8 cellular contexts compared by ENCODE assay signal in the genomic region with DNA sequence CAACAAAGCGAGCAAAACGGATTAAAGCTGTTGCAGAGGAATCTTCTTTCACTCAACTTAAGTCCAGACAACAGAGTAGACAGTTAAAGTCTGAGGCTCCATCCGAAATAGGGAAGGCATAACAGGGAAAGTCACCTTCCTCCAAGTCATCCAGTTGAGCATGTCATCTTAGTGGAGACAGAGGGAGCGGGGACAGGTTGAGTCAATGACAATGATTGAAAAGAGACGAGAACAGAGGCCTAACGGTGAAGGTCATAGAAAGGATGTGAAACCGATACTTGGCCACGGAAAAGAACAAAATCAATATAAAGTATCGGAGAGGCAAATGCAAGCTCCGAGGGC. TPM values are rescaled to one million over a fixed set of nuclear protein-coding genes. Genes with fewer than 3 reads are reported as not detected.
DNase-seq lines count a peak whose midpoint lies in the region; ATAC-seq and TF ChIP-seq lines count a peak whose summit lies in the region.

No MANE protein-coding gene starts in this region.

- H3K9me3 ChIP-seq in heart left ventricle = no peaks in the 10 kb centered on the region

- TF ChIP-seq CTCF in WI38 (IDR thresholded peaks at IDR 0.05; ENCODE audit: low read depth, low read length) (no peak), heart left ventricle (IDR thresholded peaks at IDR 0.05) (no peak)

- peaks cover 3 to 66% (median 60%) of the 10 kb centered on the region in 9 donors for H3K36me3 ChIP-seq in heart left ventricle

- WGBS in heart left ventricle, 4 donors = 0 to 1% (median 1%) methylated on average over 10 of the region's 10 CpGs

- peaks cover 4 to 62% (median 28%) of the 10 kb centered on the region in 12 donors for H3K4me1 ChIP-seq in heart left ventricle

- intact Hi-C loops in heart left ventricle (cut with DNase I) = no loop called here

- ATAC-seq in HG02610 (IDR thresholded peaks at IDR 0.05; ENCODE audit: unreplicated experiment) = peak; percentile 17
- ATAC-seq in heart left ventricle = peak in 3 of 4 donors; percentile 14 to 46 (median 23)

- no peaks in the 10 kb centered on the region for H3K27me3 ChIP-seq in heart left ventricle

- TF ChIP-seq POLR2A in heart left ventricle (IDR thresholded peaks at IDR 0.05) = no peak

- peak overlapping the region; percentile 88 to 98 (median 97) for H3K27ac ChIP-seq in heart left ventricle

- DNase-seq in CD1c-positive myeloid dendritic cell (ENCODE audit: extremely low spot score) (peak; percentile 52), heart left ventricle (no peak), renal cortical epithelial cell (ENCODE audit: low read depth) (peak; percentile 22), HPDE6-E6E7 (ENCODE audit: extremely low spot score) (no peak), iPS-NIHi11 (ENCODE audit: low spot score) (no peak), occipital lobe (lab: John Stamatoyannopoulos, UW) (no peak)

- peak overlapping the region; percentile 88 for H3K4me3 ChIP-seq in WI38 (ENCODE audit: low read depth, low read length)
- peak overlapping the region; percentile 68 to 95 (median 88) for H3K4me3 ChIP-seq in heart left ventricle

RNA-seq across cellular contexts. Expression of gene C18orf32, which starts 0.4 kb away (rescaled TPM):
- total RNA-seq in heart left ventricle = 10 to 100 TPM; 17.6 to 61.1 (median 36.8) TPM
- polyA plus RNA-seq in heart left ventricle = 10 to 100 TPM; 66.7 to 68.8 TPM
- total RNA-seq in renal cortical epithelial cell = 32.0 and 42.2 TPM in 2 replicates
- 63.2 TPM for total RNA-seq in occipital lobe

RNA-seq across cellular contexts. Expression of gene RPL17, which starts 5.7 kb away (rescaled TPM):
- total RNA-seq in heart left ventricle = 1,000 to 10,000 TPM in 1 of 9 donors, 100 to 1,000 TPM in 8; 418 to 1,162 (median 756) TPM
- polyA plus RNA-seq in heart left ventricle = 1,000 to 10,000 TPM; 1,191 to 1,981 TPM
- 1,479 and 2,124 TPM in 2 replicates for total RNA-seq in renal cortical epithelial cell
- total RNA-seq in occipital lobe = 1,259 TPM

RNA-seq across cellular contexts. Expression of gene DYM, which starts 26.1 kb away (rescaled TPM):
- total RNA-seq in heart left ventricle (10 to 100 TPM; 26.2 to 65.2 (median 52.7) TPM), renal cortical epithelial cell (28.2 and 30.6 TPM in 2 replicates), occipital lobe (148 TPM)
- 10 to 100 TPM; 12.1 to 33.4 TPM for polyA plus RNA-seq in heart left ventricle

Comparison
In these comparisons a context has a peak if more than half of its experiments do, and no peak if none do; other contexts are left out.
1. DNase-seq: peak in CD1c-positive myeloid dendritic cell (single experiment) and renal cortical epithelial cell (single experiment); none in heart left ventricle (0 of 5), HPDE6-E6E7 (single experiment), iPS-NIHi11 (single experiment) and occipital lobe (single experiment).